ENCODE assay signal across 15 cellular contexts in genomic region chr2:112621792-112622527, GRCh38.
DNase-seq lines count a peak whose midpoint lies in the region; ATAC-seq and TF ChIP-seq lines count a peak whose summit lies in the region.
"Had no signal": no experiment of that assay in that cellular context is flagged by ENCODE, and none has a peak within 500 bp of the region (broad histone marks: within the 10 kb centered on the region; RNA-seq: fewer than 3 reads in every experiment).

No MANE protein-coding gene starts in this region.

- H3K36me3 ChIP-seq in parathyroid adenoma (ENCODE audit: control insufficient read depth, insufficient read depth, low read length) = no peaks in the 10 kb centered on the region

- POLR2A ChIA-PET in RWPE1 (lab: Yijun Ruan, JAX; ENCODE audit: low non-redundant PET) = no interaction called here

- H3K4me2 ChIP-seq in parathyroid adenoma (ENCODE audit: low read length) = peak overlapping the region; percentile 41

- ATAC-seq in GM21423 (IDR thresholded peaks at IDR 0.05; ENCODE audit: unreplicated experiment) = no peak
- ATAC-seq: CD8-positive, alpha-beta T cell had no signal

- peak overlapping the region; percentile 95 for H3K27ac ChIP-seq in RWPE1
- no peak overlapping the region for H3K27ac ChIP-seq in parathyroid adenoma

- TF ChIP-seq CTCF in RWPE1 (conservative IDR thresholded peaks at IDR 0.05; ENCODE audit: low read depth) (no peak), parathyroid adenoma (IDR thresholded peaks at IDR 0.05) (no peak)

- no peaks in the 10 kb centered on the region for H3K79me2 ChIP-seq in parathyroid adenoma

- H3K9ac ChIP-seq in parathyroid adenoma = no peak overlapping the region

- no peaks in the 10 kb centered on the region for H3K27me3 ChIP-seq in parathyroid adenoma (ENCODE audit: control insufficient read depth, insufficient read depth, low read length)

- no peak overlapping the region for H3K4me3 ChIP-seq in parathyroid adenoma (ENCODE audit: low read depth, low read length)

- DNase-seq in EL = peak; percentile 65
- DNase-seq in RWPE1 (ENCODE audit: low spot score) = no peak
- DNase-seq in fibroblast of gingiva (ENCODE audit: low read depth) = peak; percentile 55
- no peak for DNase-seq in AG20443 (ENCODE audit: low spot score)
- DNase-seq in stimulated activated CD4-positive, alpha-beta T cell treated with anti-CD3 and anti-CD28 coated beads, Interleukin-2, amount 100 ng/mL, for 48 hours = no peak
- no peak for DNase-seq in NAMALWA (ENCODE audit: low spot score)
- DNase-seq: activated naive CD4-positive, alpha-beta T cell treated with Interleukin-2 at 50 U/mL for 16 hours; foreskin melanocyte; Karpas-422; NCI-H2081 treated with DMSO at 0.1 percent for 48 hours; retina; substantia nigra had no signal

- CTCF ChIA-PET in RWPE1 (lab: Yijun Ruan, JAX) = interaction anchor here (0.6 kb wide), 1 partner anchor 50 kb away, joined by 3 read pairs; no protein-coding TSS in a partner anchor

- no peaks in the 10 kb centered on the region for H3K9me3 ChIP-seq in parathyroid adenoma (ENCODE audit: control insufficient read depth, low read length)

- H3K4me1 ChIP-seq in parathyroid adenoma = no peaks in the 10 kb centered on the region

- no peak overlapping the region for H2AFZ ChIP-seq in parathyroid adenoma

Comparison
In these comparisons a context has a peak if more than half of its experiments do, and no peak if none do; other contexts are left out.
1. DNase-seq: peak in EL (single experiment) and fibroblast of gingiva (single experiment); none in RWPE1 (single experiment), AG20443 (single experiment), stimulated activated CD4-positive, alpha-beta T cell treated with anti-CD3 and anti-CD28 coated beads, Interleukin-2, amount 100 ng/mL, for 48 hours (0 of 2) and NAMALWA (single experiment).